Comparison of ENCODE assay signal across 19 cellular contexts in the genomic region with DNA sequence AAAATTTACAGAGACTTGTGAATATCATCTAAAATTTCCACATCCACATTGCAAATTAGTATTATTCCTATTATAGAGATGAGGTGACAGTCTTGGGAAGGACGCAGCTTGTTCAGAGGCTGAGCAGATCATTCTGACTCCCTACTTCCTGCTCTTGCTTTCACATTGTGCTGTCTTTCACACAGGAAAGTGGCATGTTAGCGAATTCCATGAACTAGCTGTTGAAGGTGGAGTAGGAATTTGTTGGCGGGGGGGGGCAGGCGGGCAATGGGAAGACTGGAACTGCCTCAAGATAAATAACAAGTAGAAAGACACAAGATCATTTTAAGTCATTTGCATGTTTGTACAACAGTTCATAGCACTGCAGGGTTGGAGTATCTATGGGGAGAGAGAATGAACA. TPM values are rescaled to one million over a fixed set of nuclear protein-coding genes. Genes with fewer than 3 reads are reported as not detected.
"Had no signal": no experiment of that assay in that cellular context is flagged by ENCODE, and none has a peak within 500 bp of the region (broad histone marks: within the 10 kb centered on the region; RNA-seq: fewer than 3 reads in every experiment).

No MANE protein-coding gene starts in this region.

- ATAC-seq: activated CD4-positive, CD25-positive, alpha-beta regulatory T cell treated with anti-CD3 and anti-CD28 coated beads, Interleukin-2, amount 50 U/mL, for 24 hours; left colon; right cardiac atrium; stimulated activated naive CD8-positive, alpha-beta T cell treated with anti-CD3 and anti-CD28 coated beads, Interleukin-15, Interleukin-2, amounts not matched to agents 100 U/mL and 50 U/mL, for 24 hours had no signal

- DNase-seq: activated CD4-positive, alpha-beta T cell treated with anti-CD3 and anti-CD28 coated beads, Interleukin-2, amount 50 U/mL, for 48 hours; activated gamma-delta T cell; caudate nucleus; effector CD4-positive, alpha-beta T cell; immature natural killer cell; left colon; right cardiac atrium; stimulated activated CD4-positive, alpha-beta T cell treated with anti-CD3 and anti-CD28 coated beads, Interleukin-2, amount 100 ng/mL, for 24 hours; stimulated activated naive CD8-positive, alpha-beta T cell treated with anti-CD3 and anti-CD28 coated beads, Interleukin-15, Interleukin-2, amounts not matched to agents 100 U/mL and 50 U/mL, for 24 hours; substantia nigra; tibial artery had no signal

RNA-seq across cellular contexts. Expression of a gene that starts 2.3 kb away (rescaled TPM):
- total RNA-seq: astrocyte, esophagus muscularis mucosa, left colon, lung, myocyte, omental fat pad, prostate gland, right cardiac atrium, skeletal muscle tissue had no signal

RNA-seq across cellular contexts. Expression of a gene that starts 18.9 kb away (rescaled TPM):
- total RNA-seq: myocyte, skeletal muscle tissue had no signal
